ENCODE assay signal across 15 cellular contexts in the genomic region with DNA sequence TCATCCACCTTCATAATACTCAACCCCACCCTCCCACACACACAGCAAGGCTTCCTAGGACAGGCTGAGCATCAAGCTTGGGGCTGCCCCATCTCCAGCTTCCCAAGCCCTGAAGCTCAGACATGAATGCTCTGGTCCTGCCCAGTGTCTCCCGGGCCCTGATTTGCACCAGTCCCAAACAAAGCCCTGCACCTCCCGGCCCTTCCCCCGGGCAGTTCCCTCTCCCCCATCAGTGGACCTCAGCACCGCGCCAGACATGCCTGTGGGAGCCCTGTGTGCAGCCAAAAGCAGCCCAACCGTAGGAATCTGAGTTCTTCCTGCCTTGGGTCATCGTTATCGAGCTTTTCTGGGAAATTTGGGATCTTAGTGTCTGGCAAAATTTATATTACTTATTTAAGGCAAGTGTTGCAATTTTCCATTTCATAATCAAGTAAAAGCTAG.
DNase-seq lines count a peak whose midpoint lies in the region; ATAC-seq and TF ChIP-seq lines count a peak whose summit lies in the region.
"Had no signal": no experiment of that assay in that cellular context is flagged by ENCODE, and none has a peak within 500 bp of the region (broad histone marks: within the 10 kb centered on the region; RNA-seq: fewer than 3 reads in every experiment).

No MANE protein-coding gene starts in this region.

- DNase-seq in Right ventricle myocardium inferior (ENCODE audit: missing footprints) (peak; percentile 90), cardiac septum (ENCODE audit: low spot score) (no peak), foreskin fibroblast (peak; percentile 73 to 86), osteoblast (ENCODE audit: insufficient read length, low spot score, missing footprints) (peak; percentile 97), HT-29 (ENCODE audit: low spot score) (no peak), SIG-M5 (lab: John Stamatoyannopoulos, UW) (no peak)
- DNase-seq in activated CD8-positive, alpha-beta memory T cell treated with anti-CD3 and anti-CD28 coated beads, Interleukin-2, amount 50 U/mL, for 4 hours: no peak
- DNase-seq: activated gamma-delta T cell treated with Interleukin-2 at 50 U/mL for 16 hours; effector memory CD8-positive, alpha-beta T cell; NCI-H1694 treated with DMSO at 0.1 percent for 48 hours; stimulated activated CD4-positive, alpha-beta T cell treated with anti-CD3 and anti-CD28 coated beads, Interleukin-15, amount 100 ng/mL, for 24 hours; stimulated activated naive CD4-positive, alpha-beta T cell had no signal

- peak overlapping the region; percentile 0 for H3K4me2 ChIP-seq in osteoblast (ENCODE audit: insufficient read depth, low read length)

- peaks cover 35% of the 10 kb centered on the region for H3K4me1 ChIP-seq in osteoblast (ENCODE audit: insufficient read depth, low read length)

- no peaks in the 10 kb centered on the region for H4K20me1 ChIP-seq in osteoblast (ENCODE audit: insufficient read depth, low read length)

- intact Hi-C loops in Right ventricle myocardium inferior (cut with DNase I) (loop anchor here (1.0 to 2.0 kb wide), 2 partner anchors 22 to 119 kb away; no protein-coding TSS in a partner anchor), cardiac septum (cut with DNase I) (no loop called here)

- H3K4me3 ChIP-seq in foreskin fibroblast (ENCODE audit: low read depth in 1 of 2, low read length in 2 of 2) (no peak overlapping the region), osteoblast (ENCODE audit: insufficient read depth, low read length) (no peak overlapping the region)

- H3K27ac ChIP-seq in osteoblast (ENCODE audit: low read depth, low read length): peak overlapping the region; percentile 91
- H3K27ac ChIP-seq: 22Rv1 had no signal

- no peaks in the 10 kb centered on the region for H3K27me3 ChIP-seq in osteoblast (ENCODE audit: insufficient read depth, low read length)

- no peaks in the 10 kb centered on the region for H3K9me3 ChIP-seq in osteoblast (ENCODE audit: low read depth, low read length)

- ATAC-seq in Right ventricle myocardium inferior: peak; percentile 97
- no peak for ATAC-seq in GM18498 (IDR thresholded peaks at IDR 0.05; ENCODE audit: unreplicated experiment)
- ATAC-seq: effector memory CD8-positive, alpha-beta T cell; Panc1 had no signal

- no peaks in the 10 kb centered on the region for H3K36me3 ChIP-seq in osteoblast (ENCODE audit: insufficient read depth, low read length)

- no peak overlapping the region for H2AFZ ChIP-seq in osteoblast (ENCODE audit: low read length)

- TF ChIP-seq CTCF in foreskin fibroblast (IDR thresholded peaks at IDR 0.05; ENCODE audit: low read depth, low read length) (no peak), osteoblast (IDR thresholded peaks at IDR 0.05; ENCODE audit: extremely low read depth, low read depth, low read length) (no peak)

- H3K79me2 ChIP-seq in osteoblast (ENCODE audit: insufficient read depth, low read length): no peaks in the 10 kb centered on the region

Comparison
In these comparisons a context has a peak if more than half of its experiments do, and no peak if none do; other contexts are left out.
1. DNase-seq: peak in Right ventricle myocardium inferior (single experiment), foreskin fibroblast (2 of 2) and osteoblast (single experiment); none in cardiac septum (single experiment), HT-29 (single experiment), SIG-M5 (single experiment) and activated CD8-positive, alpha-beta memory T cell treated with anti-CD3 and anti-CD28 coated beads, Interleukin-2, amount 50 U/mL, for 4 hours (single experiment).